In the genomic region with DNA sequence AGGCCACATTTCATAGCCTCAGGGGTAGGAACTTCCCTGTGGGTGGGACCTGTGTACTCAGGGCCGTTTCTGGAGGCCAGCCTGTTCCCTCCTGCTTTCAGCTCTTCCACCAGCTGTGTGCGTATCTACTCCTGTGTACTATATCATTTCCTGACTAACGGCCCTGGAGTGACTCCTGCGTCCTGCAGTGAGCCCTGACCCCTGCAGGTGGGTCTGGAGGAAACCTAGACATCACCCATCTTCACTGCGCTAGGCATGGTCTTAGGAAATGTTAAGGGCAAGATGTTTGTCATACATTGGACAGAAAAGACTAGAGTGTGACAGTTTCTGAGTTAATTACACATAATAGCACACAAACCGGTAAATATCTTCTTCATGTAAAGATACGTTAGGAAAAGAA, we compare ENCODE assay signal across 29 cellular contexts.
"Had no signal": no experiment of that assay in that cellular context is flagged by ENCODE, and none has a peak within 500 bp of the region (broad histone marks: within the 10 kb centered on the region; RNA-seq: fewer than 3 reads in every experiment).

No MANE protein-coding gene starts in this region.

- H3K4me1 ChIP-seq: colonic mucosa, esophagus muscularis mucosa, left lung, sigmoid colon, stomach, suprapubic skin, tibial nerve had no signal

- H3K27ac ChIP-seq: colonic mucosa, dorsolateral prefrontal cortex, esophagus muscularis mucosa, hepatocyte, left lung, sigmoid colon, stomach, suprapubic skin, tibial nerve had no signal

- H3K9me3 ChIP-seq: colonic mucosa had no signal

- DNase-seq: activated CD4-positive, alpha-beta T cell treated with anti-CD3 and anti-CD28 coated beads, Interleukin-2, amount 50 U/mL, for 4 hours; activated CD8-positive, alpha-beta memory T cell treated with anti-CD3 and anti-CD28 coated beads for 24 hours; activated CD8-positive, alpha-beta memory T cell treated with anti-CD3 and anti-CD28 coated beads, Interleukin-2, amount 50 U/mL, for 4 hours; activated naive CD4-positive, alpha-beta T cell; activated naive CD8-positive, alpha-beta T cell treated with anti-CD3 and anti-CD28 coated beads for 36 hours; activated T-cell treated with anti-CD3 and anti-CD28 coated beads, Interleukin-2, amount 50 U/mL, for 4 hours; colonic mucosa; dorsolateral prefrontal cortex; effector memory CD8-positive, alpha-beta T cell; glutamatergic neuron; immature natural killer cell; kidney glomerular epithelial cell; left lung; naive B cell; retina; sigmoid colon; stimulated activated CD4-positive, alpha-beta T cell treated with anti-CD3 and anti-CD28 coated beads, Interleukin-15, amount 100 ng/mL, for 24 hours; stomach had no signal

- H3K36me3 Mint-ChIP-seq: activated naive CD8-positive, alpha-beta T cell treated with anti-CD3 and anti-CD28 coated beads for 36 hours; immature natural killer cell; stimulated activated memory B cell treated with anti-CD40 and anti-IgM and Interleukin-4, amounts not matched to agents 10 μg/mL and 1 μg/mL and 100 μg/mL, for 72 hours had no signal

- FAIRE-seq: bronchial epithelial cell, frontal cortex had no signal

- ATAC-seq: activated T-cell treated with anti-CD3 and anti-CD28 coated beads, Interleukin-2, amount 50 U/mL, for 4 hours; effector memory CD8-positive, alpha-beta T cell; left lung; stimulated activated memory B cell treated with anti-CD40 and anti-IgM and Interleukin-4, amounts not matched to agents 10 μg/mL and 1 μg/mL and 100 μg/mL, for 72 hours had no signal

- H3K27me3 Mint-ChIP-seq: activated naive CD8-positive, alpha-beta T cell treated with anti-CD3 and anti-CD28 coated beads for 36 hours; effector memory CD8-positive, alpha-beta T cell; naive B cell; stimulated activated memory B cell treated with anti-CD40 and anti-IgM and Interleukin-4, amounts not matched to agents 10 μg/mL and 1 μg/mL and 100 μg/mL, for 72 hours had no signal

- H3K4me1 Mint-ChIP-seq: activated naive CD8-positive, alpha-beta T cell treated with anti-CD3 and anti-CD28 coated beads for 36 hours; immature natural killer cell; naive B cell; neural crest cell; stimulated activated memory B cell treated with anti-CD40 and anti-IgM and Interleukin-4, amounts not matched to agents 10 μg/mL and 1 μg/mL and 100 μg/mL, for 72 hours had no signal

- H3K4me3 ChIP-seq: colonic mucosa, dorsolateral prefrontal cortex, esophagus muscularis mucosa, hepatocyte, left lung, lung, sigmoid colon, smooth muscle cell, stomach, suprapubic skin, tibial nerve had no signal

- H3K36me3 ChIP-seq: colonic mucosa, esophagus muscularis mucosa, left lung, sigmoid colon, stomach, suprapubic skin, tibial nerve had no signal

- H3K4me3 Mint-ChIP-seq: activated naive CD8-positive, alpha-beta T cell treated with anti-CD3 and anti-CD28 coated beads for 36 hours; activated T-cell treated with anti-CD3 and anti-CD28 coated beads, Interleukin-2, amount 50 U/mL, for 4 hours; effector memory CD8-positive, alpha-beta T cell; immature natural killer cell; naive B cell; neural crest cell; stimulated activated memory B cell treated with anti-CD40 and anti-IgM and Interleukin-4, amounts not matched to agents 10 μg/mL and 1 μg/mL and 100 μg/mL, for 72 hours had no signal

- H3K27ac Mint-ChIP-seq: activated naive CD8-positive, alpha-beta T cell treated with anti-CD3 and anti-CD28 coated beads for 36 hours; activated T-helper 2 cell treated with anti-CD3 and anti-CD28 coated beads, Interferon-gamma antibody, Interleukin-2, Interleukin-4, amounts not matched to agents 10 μg/mL and 5 μg/mL and 100 μg/mL, durations not matched to agents 14 hours and 24 hours and 36 hours; effector memory CD8-positive, alpha-beta T cell; immature natural killer cell; naive B cell; stimulated activated memory B cell treated with anti-CD40 and anti-IgM and Interleukin-4, amounts not matched to agents 10 μg/mL and 1 μg/mL and 100 μg/mL, for 72 hours had no signal
